2 cellular contexts compared by ENCODE assay signal in the genomic region with DNA sequence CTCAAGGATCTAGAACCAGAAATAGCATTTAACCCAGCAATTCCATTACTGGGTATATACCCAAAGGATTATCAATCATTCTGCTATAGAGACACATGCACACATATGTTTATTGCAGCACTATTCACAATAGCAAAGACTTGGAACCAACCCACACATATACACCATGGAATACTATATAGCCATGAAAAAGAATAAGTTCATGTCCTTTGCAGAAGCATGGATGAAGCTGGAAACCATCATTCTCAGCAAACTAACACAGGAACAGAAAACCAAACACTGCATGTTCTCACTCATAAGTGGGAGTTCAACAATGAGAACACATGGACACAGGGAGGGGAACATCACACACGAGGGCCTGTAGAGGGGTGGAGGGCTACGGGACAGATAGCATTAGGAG.
DNase-seq lines count a peak whose midpoint lies in the region; ATAC-seq, FAIRE-seq and TF ChIP-seq lines count a peak whose summit lies in the region.
"Not testable (repeated sequence)": the region's sequence is repeated elsewhere in the genome, so short reads cannot be mapped to it uniquely, and the experiment has no call there.

No MANE protein-coding gene starts in this region.

- FAIRE-seq in K562 (lab: Jason Lieb, UNC), result not testable (repeated sequence)

- DNase-seq in K562 (ENCODE audit: extremely low read depth in 1 of 4, low spot score in 3 of 4), result not testable (repeated sequence)

- H4K20me1 ChIP-seq in K562 (replicated peaks; ENCODE audit: control insufficient read depth, insufficient read depth, low read length), result not testable (repeated sequence)

- intact Hi-C loops in K562 (cut with micrococcal nuclease), result not testable (repeated sequence)

- H2AFZ ChIP-seq in K562 (ENCODE audit: low read depth, low read length), result not testable (repeated sequence)

- not testable (repeated sequence) for TF ChIP-seq EP300 in K562 (IDR thresholded peaks at IDR 0.05; ENCODE audit: low read length)

- not testable (repeated sequence) for H3K36me3 ChIP-seq in HEK293 (ENCODE audit: control insufficient read depth in 2 of 2, insufficient read depth in 1 of 2, low read length in 2 of 2); K562 (ENCODE audit: control insufficient read depth, insufficient read depth, low read length)

- CTCF ChIA-PET in HEK293 (lab: Yijun Ruan, JAX); K562 (lab: Yijun Ruan, JAX; ENCODE audit: low intra/inter-chr PET ratio): not testable (repeated sequence)

- not testable (repeated sequence) for H3K9me3 ChIP-seq in HEK293 (ENCODE audit: control insufficient read depth, insufficient read depth, low read depth, low read length); K562 (replicated peaks; ENCODE audit: control insufficient read depth, insufficient read depth, low read depth, low read length)

- H3K79me2 ChIP-seq in K562 (ENCODE audit: control insufficient read depth, insufficient read depth, low read length), result not testable (repeated sequence)

- H3K4me3 ChIP-seq in HEK293 (ENCODE audit: low read depth, low read length); K562: not testable (repeated sequence)

- TF ChIP-seq RAD21 in K562 (CRISPR knock-in tag; conservative IDR thresholded peaks at IDR 0.05 in 1 of 2, IDR thresholded peaks at IDR 0.05 in 1 of 2), result not testable (repeated sequence)

- H3K9me1 ChIP-seq in K562 (ENCODE audit: control insufficient read depth, insufficient read depth, low read length), result not testable (repeated sequence)

- 7% methylated on average over 2 of the region's 2 CpGs for WGBS in K562 (ENCODE audit: insufficient coverage, low coverage, missing lambda C conversion rate)

- not testable (repeated sequence) for TF ChIP-seq CTCF in HEK293 (tag by site-specific recombination; IDR thresholded peaks at IDR 0.05); K562 (IDR thresholded peaks at IDR 0.05 in 2 of 3, conservative IDR thresholded peaks at IDR 0.05 in 1 of 3; ENCODE audit: insufficient read depth in 2 of 3, low read depth in 1 of 3, low read length in 3 of 3)

- not testable (repeated sequence) for H3K4me2 ChIP-seq in K562 (ENCODE audit: insufficient read depth, low read length)

- in situ Hi-C loops in K562 (cut with MboI), result not testable (repeated sequence)

- not testable (repeated sequence) for ATAC-seq in K562

- not testable (repeated sequence) for H3K27me3 ChIP-seq in K562 (ENCODE audit: control insufficient read depth in 2 of 2, insufficient read depth in 2 of 2, low read length in 2 of 2)

- not testable (repeated sequence) for BruUV-seq in K562 (replicated peaks; lab: Mats Ljungman, UMichigan)

- POLR2A ChIA-PET in HEK293 (lab: Yijun Ruan, JAX); K562 (lab: Yijun Ruan, JAX): not testable (repeated sequence)

- H3K9ac ChIP-seq in K562 (ENCODE audit: insufficient read depth in 1 of 2, low read depth in 2 of 2, low read length in 2 of 2), result not testable (repeated sequence)

- H3K27ac ChIP-seq in HEK293 (ENCODE audit: extremely low read depth, low read depth, low read length); K562 (ENCODE audit: extremely low read depth, low read depth, low read length): not testable (repeated sequence)

- not testable (repeated sequence) for H3K4me1 ChIP-seq in HEK293 (ENCODE audit: control insufficient read depth, insufficient read depth, low read length); K562 (replicated peaks in 1 of 2; ENCODE audit: control insufficient read depth in 2 of 2, insufficient read depth in 2 of 2, low read length in 2 of 2)

- not testable (repeated sequence) for TF ChIP-seq POLR2A in K562 (conservative IDR thresholded peaks at IDR 0.05)

TF ChIP-seq in HEK293, 187 proteins besides CTCF, POLR2A, EP300 and RAD21:
- TF ChIP-seq ZNF146 (tag by site-specific recombination; IDR thresholded peaks at IDR 0.05), result peak; percentile 76

TF ChIP-seq in K562, 482 proteins besides CTCF, POLR2A, EP300 and RAD21:
- peak; percentile 84 for TF ChIP-seq ZNF146 (CRISPR knock-in tag; IDR thresholded peaks at IDR 0.05; ENCODE audit: unreplicated experiment)
